Comparison of ENCODE assay signal across 31 cellular contexts in genomic region chr10:108409316-108409715, GRCh38.
"Had no signal": no experiment of that assay in that cellular context is flagged by ENCODE, and none has a peak within 500 bp of the region (broad histone marks: within the 10 kb centered on the region; RNA-seq: fewer than 3 reads in every experiment).

No MANE protein-coding gene starts in this region.

- H3K9me3 ChIP-seq: esophagus squamous epithelium, gastroesophageal sphincter had no signal

- H3K36me3 ChIP-seq: brain microvascular endothelial cell, esophagus squamous epithelium, gastroesophageal sphincter, heart right ventricle had no signal

- H3K4me1 ChIP-seq: esophagus squamous epithelium, gastroesophageal sphincter had no signal

- H3K36me3 Mint-ChIP-seq: activated naive CD8-positive, alpha-beta T cell had no signal

- H3K4me3 Mint-ChIP-seq: activated CD4-positive, alpha-beta memory T cell treated with anti-CD3 and anti-CD28 coated beads, Interleukin-2, amount 10 ng/mL, durations not matched to agents 7 days and 5 days; activated CD4-positive, alpha-beta T cell treated with anti-CD3 and anti-CD28 coated beads for 36 hours; activated CD4-positive, alpha-beta T cell treated with anti-CD3 and anti-CD28 coated beads, Interleukin-2, amount 10 ng/mL, durations not matched to agents 7 days and 5 days; activated naive CD8-positive, alpha-beta T cell; activated T-cell treated with anti-CD3 and anti-CD28 coated beads, Interleukin-2, amount 50 U/mL, for 4 hours; activated T-helper 17 cell treated with anti-CD3 and anti-CD28 coated beads, Interleukin-2, amount 50 U/mL, for 72 hours; central memory CD8-positive, alpha-beta T cell; dendritic cell treated with granulocyte-macrophage colony-stimulating factor and Interleukin-4, amounts not matched to agents 40 ng/mL and 50 ng/mL, for 4 days; T-helper 17 cell; T-helper 2 cell treated with Interferon-gamma antibody and Interleukin-4, amounts not matched to agents 5 μg/mL and 100 μg/mL, for 36 hours had no signal

- H3K27me3 Mint-ChIP-seq: activated CD4-positive, alpha-beta memory T cell treated with anti-CD3 and anti-CD28 coated beads, Interleukin-2, amount 10 ng/mL, durations not matched to agents 7 days and 5 days; activated CD4-positive, alpha-beta T cell treated with anti-CD3 and anti-CD28 coated beads for 36 hours; activated CD4-positive, alpha-beta T cell treated with anti-CD3 and anti-CD28 coated beads, Interleukin-2, amount 10 ng/mL, durations not matched to agents 7 days and 5 days; activated naive CD8-positive, alpha-beta T cell; activated T-helper 17 cell treated with anti-CD3 and anti-CD28 coated beads, Interleukin-2, amount 50 U/mL, for 72 hours; central memory CD8-positive, alpha-beta T cell; dendritic cell treated with granulocyte-macrophage colony-stimulating factor and Interleukin-4, amounts not matched to agents 40 ng/mL and 50 ng/mL, for 4 days; T-helper 17 cell had no signal

- H3K27ac ChIP-seq: brain microvascular endothelial cell, coronary artery, dorsolateral prefrontal cortex, esophagus squamous epithelium, gastroesophageal sphincter, heart right ventricle, hepatocyte had no signal

- H3K27me3 ChIP-seq: brain microvascular endothelial cell, esophagus squamous epithelium, gastroesophageal sphincter, hepatocyte had no signal

- H3K27ac Mint-ChIP-seq: activated CD4-positive, alpha-beta memory T cell treated with anti-CD3 and anti-CD28 coated beads, Interleukin-2, amount 10 ng/mL, durations not matched to agents 7 days and 5 days; activated CD4-positive, alpha-beta T cell treated with anti-CD3 and anti-CD28 coated beads for 36 hours; activated CD4-positive, alpha-beta T cell treated with anti-CD3 and anti-CD28 coated beads, Interleukin-2, amount 10 ng/mL, durations not matched to agents 7 days and 5 days; activated naive CD8-positive, alpha-beta T cell; activated T-helper 17 cell treated with anti-CD3 and anti-CD28 coated beads, Interleukin-2, amount 50 U/mL, for 72 hours; dendritic cell treated with granulocyte-macrophage colony-stimulating factor and Interleukin-4, amounts not matched to agents 40 ng/mL and 50 ng/mL, for 4 days; T-helper 17 cell; T-helper 2 cell treated with Interferon-gamma antibody and Interleukin-4, amounts not matched to agents 5 μg/mL and 100 μg/mL, for 36 hours had no signal

- DNase-seq: activated CD4-positive, alpha-beta memory T cell treated with anti-CD3 and anti-CD28 coated beads, Interleukin-2, amount 10 ng/mL, durations not matched to agents 7 days and 5 days; activated CD4-positive, alpha-beta T cell treated with anti-CD3 and anti-CD28 coated beads for 36 hours; activated CD4-positive, alpha-beta T cell treated with anti-CD3 and anti-CD28 coated beads, Interleukin-2, amount 10 ng/mL, durations not matched to agents 7 days and 5 days; activated CD4-positive, alpha-beta T cell treated with anti-CD3 and anti-CD28 coated beads, Interleukin-2, amount 50 U/mL, for 4 hours; activated CD4-positive, CD25-positive, alpha-beta regulatory T cell; activated CD4-positive, CD25-positive, alpha-beta regulatory T cell treated with anti-CD3 and anti-CD28 coated beads, Interleukin-2, amount 50 U/mL, for 72 hours; activated CD8-positive, alpha-beta memory T cell treated with anti-CD3 and anti-CD28 coated beads, Interleukin-2, amount 50 U/mL, for 48 hours; activated effector memory CD4-positive, alpha-beta T cell treated with Interleukin-2 at 50 U/mL for 16 hours; activated gamma-delta T cell treated with Interleukin-2 at 50 U/mL for 16 hours; activated naive CD4-positive, alpha-beta T cell treated with anti-CD3 and anti-CD28 coated beads, Interleukin-2, amount 50 U/mL, for 16 hours; activated naive CD4-positive, alpha-beta T cell treated with Interleukin-2 at 50 U/mL for 16 hours; activated T-cell treated with anti-CD3 and anti-CD28 coated beads, Interleukin-2, amount 50 U/mL, for 4 hours; amniotic stem cell; anterior cingulate cortex; brain microvascular endothelial cell; dorsolateral prefrontal cortex; effector memory CD4-positive, alpha-beta T cell; esophagus squamous epithelium; foreskin melanocyte; heart right ventricle; T-helper 1 cell; T-helper 17 cell; T1000 had no signal

- H3K4me3 ChIP-seq: coronary artery, dorsolateral prefrontal cortex, esophagus squamous epithelium, gastroesophageal sphincter, heart right ventricle, hepatocyte had no signal

- H3K4me1 Mint-ChIP-seq: activated CD4-positive, alpha-beta memory T cell treated with anti-CD3 and anti-CD28 coated beads, Interleukin-2, amount 10 ng/mL, durations not matched to agents 7 days and 5 days; activated CD4-positive, alpha-beta T cell treated with anti-CD3 and anti-CD28 coated beads for 36 hours; activated CD4-positive, alpha-beta T cell treated with anti-CD3 and anti-CD28 coated beads, Interleukin-2, amount 10 ng/mL, durations not matched to agents 7 days and 5 days; activated T-helper 17 cell treated with anti-CD3 and anti-CD28 coated beads, Interleukin-2, amount 50 U/mL, for 72 hours; central memory CD8-positive, alpha-beta T cell; T-helper 17 cell had no signal

- H3K9me3 Mint-ChIP-seq: dendritic cell treated with granulocyte-macrophage colony-stimulating factor and Interleukin-4, amounts not matched to agents 40 ng/mL and 50 ng/mL, for 4 days; T-helper 2 cell treated with Interferon-gamma antibody and Interleukin-4, amounts not matched to agents 5 μg/mL and 100 μg/mL, for 36 hours had no signal
